Comparison of ENCODE assay signal across 15 cellular contexts in genomic region chr6:43716099-43716498, GRCh38. TPM values are rescaled to one million over a fixed set of nuclear protein-coding genes. Genes with fewer than 3 reads are reported as not detected.
DNase-seq lines count a peak whose midpoint lies in the region; ATAC-seq and TF ChIP-seq lines count a peak whose summit lies in the region.
"Had no signal": no experiment of that assay in that cellular context is flagged by ENCODE, and none has a peak within 500 bp of the region (broad histone marks: within the 10 kb centered on the region; RNA-seq: fewer than 3 reads in every experiment).

No MANE protein-coding gene starts in this region.

- H3K4me3 ChIP-seq in mucosa of rectum (ENCODE audit: low read length in 2 of 2) (no peak overlapping the region), brain microvascular endothelial cell (ENCODE audit: low read depth, low read length) (no peak overlapping the region)
- H3K4me3 ChIP-seq: coronary artery, esophagus squamous epithelium had no signal

- H3K27ac ChIP-seq in mucosa of rectum (ENCODE audit: low read depth in 2 of 2, low read length in 2 of 2) = peak overlapping the region; percentile 22 to 43
- no peak overlapping the region for H3K27ac ChIP-seq in brain microvascular endothelial cell

- in situ Hi-C loops in brain microvascular endothelial cell (cut with HindIII; ENCODE audit: low pct_ligation_motif_present, low sequenced_read_pairs) = no loop called here

- ATAC-seq in HG02623 (IDR thresholded peaks at IDR 0.05; ENCODE audit: unreplicated experiment) (no peak), HG02970 (IDR thresholded peaks at IDR 0.05; ENCODE audit: low FRiP score, unreplicated experiment) (no peak)
- ATAC-seq in activated naive CD4-positive, alpha-beta T cell treated with anti-CD3 and anti-CD28 coated beads, Interleukin-2, amount 50 U/mL, for 72 hours = no peak
- ATAC-seq: activated CD8-positive, alpha-beta memory T cell treated with anti-CD3 and anti-CD28 coated beads, Interleukin-2, amount 10 ng/mL, durations not matched to agents 7 days and 5 days; sciatic nerve; stimulated activated naive CD8-positive, alpha-beta T cell treated with anti-CD3 and anti-CD28 coated beads, Interleukin-15, amount 100 ng/mL, for 72 hours had no signal

- H3K36me3 ChIP-seq in mucosa of rectum (ENCODE audit: control insufficient read depth in 2 of 2, insufficient read depth in 2 of 2, low read length in 2 of 2) (no peaks in the 10 kb centered on the region), brain microvascular endothelial cell (replicated peaks) (no peaks in the 10 kb centered on the region)
- H3K36me3 ChIP-seq: esophagus squamous epithelium had no signal

- H3K9me3 Mint-ChIP-seq in activated naive CD4-positive, alpha-beta T cell treated with anti-CD3 and anti-CD28 coated beads, Interleukin-2, amount 50 U/mL, for 72 hours = no peaks in the 10 kb centered on the region
- H3K9me3 Mint-ChIP-seq: activated naive CD4-positive, alpha-beta T cell treated with anti-CD3 and anti-CD28 coated beads, Interleukin-2, amount 10 ng/mL, durations not matched to agents 7 days and 5 days; stimulated activated naive CD8-positive, alpha-beta T cell treated with anti-CD3 and anti-CD28 coated beads, Interleukin-15, amount 100 ng/mL, for 72 hours had no signal

- H3K4me1 ChIP-seq in mucosa of rectum (ENCODE audit: control insufficient read depth in 2 of 2, insufficient read depth in 2 of 2, low read length in 2 of 2) = peaks cover 4 to 7% of the 10 kb centered on the region in 2 donors

- no peaks in the 10 kb centered on the region for H3K36me3 Mint-ChIP-seq in activated naive CD4-positive, alpha-beta T cell treated with anti-CD3 and anti-CD28 coated beads, Interleukin-2, amount 50 U/mL, for 72 hours
- H3K36me3 Mint-ChIP-seq: activated CD8-positive, alpha-beta memory T cell treated with anti-CD3 and anti-CD28 coated beads, Interleukin-2, amount 10 ng/mL, durations not matched to agents 7 days and 5 days; activated naive CD4-positive, alpha-beta T cell treated with anti-CD3 and anti-CD28 coated beads, Interleukin-2, amount 10 ng/mL, durations not matched to agents 7 days and 5 days had no signal

- TF ChIP-seq CTCF in brain microvascular endothelial cell (IDR thresholded peaks at IDR 0.05; ENCODE audit: low read depth, low read length, missing control alignments) = no peak

- H3K9me3 ChIP-seq in mucosa of rectum (ENCODE audit: control insufficient read depth in 2 of 2, low read length in 2 of 2) = no peaks in the 10 kb centered on the region
- H3K9me3 ChIP-seq: esophagus squamous epithelium had no signal

- DNase-seq in C1 segment of cervical spinal cord (lab: John Stamatoyannopoulos, UW) = peak in 8 of 14 donors; percentile 7 to 62 (median 20)
- DNase-seq in NCI-H1092 treated with DMSO at 0.1 percent for 48 hours (lab: John Stamatoyannopoulos, UW) = peak; percentile 87
- peak; percentile 58 for DNase-seq in dermis blood vessel endothelial cell
- no peak for DNase-seq in brain microvascular endothelial cell
- DNase-seq in activated naive CD4-positive, alpha-beta T cell treated with anti-CD3 and anti-CD28 coated beads, Interleukin-2, amount 50 U/mL, for 72 hours (ENCODE audit: low spot score in 2 of 2) = no peak
- DNase-seq: activated CD8-positive, alpha-beta memory T cell treated with anti-CD3 and anti-CD28 coated beads, Interleukin-2, amount 10 ng/mL, durations not matched to agents 7 days and 5 days; activated naive CD4-positive, alpha-beta T cell treated with anti-CD3 and anti-CD28 coated beads, Interleukin-2, amount 10 ng/mL, durations not matched to agents 7 days and 5 days; DND-41; esophagus squamous epithelium; stimulated activated naive CD8-positive, alpha-beta T cell treated with anti-CD3 and anti-CD28 coated beads, Interleukin-15, amount 100 ng/mL, for 72 hours had no signal

- H3K27me3 ChIP-seq in mucosa of rectum (ENCODE audit: control insufficient read depth in 2 of 2, insufficient read depth in 2 of 2, low read length in 2 of 2) = no peaks in the 10 kb centered on the region
- H3K27me3 ChIP-seq in brain microvascular endothelial cell (replicated peaks) = no peaks in the 10 kb centered on the region

- no peak overlapping the region for H3K9ac ChIP-seq in mucosa of rectum (ENCODE audit: low read depth in 1 of 2, low read length in 2 of 2)

- H3K27ac Mint-ChIP-seq in activated naive CD4-positive, alpha-beta T cell treated with anti-CD3 and anti-CD28 coated beads, Interleukin-2, amount 50 U/mL, for 72 hours = no peak overlapping the region
- H3K27ac Mint-ChIP-seq: activated CD8-positive, alpha-beta memory T cell treated with anti-CD3 and anti-CD28 coated beads, Interleukin-2, amount 10 ng/mL, durations not matched to agents 7 days and 5 days; activated naive CD4-positive, alpha-beta T cell treated with anti-CD3 and anti-CD28 coated beads, Interleukin-2, amount 10 ng/mL, durations not matched to agents 7 days and 5 days; stimulated activated naive CD8-positive, alpha-beta T cell treated with anti-CD3 and anti-CD28 coated beads, Interleukin-15, amount 100 ng/mL, for 72 hours had no signal

RNA-seq across cellular contexts. Expression of gene MRPS18A, which starts 28.5 kb away (rescaled TPM):
- total RNA-seq in dermis blood vessel endothelial cell = 44.2 and 57.1 TPM in 2 replicates
- total RNA-seq in activated naive CD4-positive, alpha-beta T cell treated with anti-CD3 and anti-CD28 coated beads, Interleukin-2, amount 50 U/mL, for 72 hours = 10 to 100 TPM; 37.8 to 51.5 TPM

RNA-seq across cellular contexts. Expression of gene VEGFA, which starts 53.9 kb away (rescaled TPM):
- total RNA-seq in dermis blood vessel endothelial cell = 5.8 and 10.9 TPM in 2 replicates
- total RNA-seq in activated naive CD4-positive, alpha-beta T cell treated with anti-CD3 and anti-CD28 coated beads, Interleukin-2, amount 50 U/mL, for 72 hours = 10 to 100 TPM; 24.1 to 79.2 TPM

Comparison
In these comparisons a context has a peak if more than half of its experiments do, and no peak if none do; other contexts are left out.
1. DNase-seq: peak in C1 segment of cervical spinal cord (8 of 14), NCI-H1092 treated with DMSO at 0.1 percent for 48 hours (single experiment) and dermis blood vessel endothelial cell (single experiment); none in brain microvascular endothelial cell (single experiment) and activated naive CD4-positive, alpha-beta T cell treated with anti-CD3 and anti-CD28 coated beads, Interleukin-2, amount 50 U/mL, for 72 hours (0 of 2).